Comparison of ENCODE assay signal across 19 cellular contexts in genomic region chr3:18354706-18355105, GRCh38.
DNase-seq lines count a peak whose midpoint lies in the region; ATAC-seq and TF ChIP-seq lines count a peak whose summit lies in the region.
"Had no signal": no experiment of that assay in that cellular context is flagged by ENCODE, and none has a peak within 500 bp of the region (broad histone marks: within the 10 kb centered on the region; RNA-seq: fewer than 3 reads in every experiment).

No MANE protein-coding gene starts in this region.

- H3K18ac ChIP-seq in mesendoderm (ENCODE audit: low read length) = no peak overlapping the region

- H2BK5ac ChIP-seq in mesendoderm (ENCODE audit: low read length) = no peak overlapping the region

- BruUV-seq in Calu3 (replicated peaks; lab: Mats Ljungman, UMichigan) = no TSS peak

- no peak overlapping the region for H3K27ac Mint-ChIP-seq in Calu3 (ENCODE audit: unreplicated experiment)

- H3K4me1 Mint-ChIP-seq in Calu3 (ENCODE audit: low read depth, unreplicated experiment) = no peaks in the 10 kb centered on the region

- no peak overlapping the region for H2BK15ac ChIP-seq in mesendoderm (replicated peaks; ENCODE audit: low read depth)

- CTCF ChIA-PET in Calu3 (lab: Charles Lee) = no interaction called here

- H3K79me1 ChIP-seq in mesendoderm (ENCODE audit: low read length) = no peaks in the 10 kb centered on the region

- H2BK120ac ChIP-seq in mesendoderm (ENCODE audit: low read depth, low read length) = no peak overlapping the region

- ATAC-seq in SK-N-SH treated with all-trans-retinoic acid at 6 μM for 48 hours = peak; percentile 27; the same call in 2 of the 3 replicates
- ATAC-seq: A549, HepG2 had no signal

- no peak overlapping the region for H3K27ac ChIP-seq in mesendoderm (ENCODE audit: low read depth, low read length)
- H3K27ac ChIP-seq: A549; BLaER1 treated with 17β-estradiol and CSF1 and Interleukin-3, amounts not matched to agents 10 nM and 100 nM; SK-N-MC had no signal

- no CpG with 5 or more reads among the region's 5 CpGs for WGBS in mesendoderm (ENCODE audit: extremely low coverage, insufficient coverage, low lambda C conversion rate)

- no peak overlapping the region for H3K23ac ChIP-seq in mesendoderm (ENCODE audit: low read length)

- no peak overlapping the region for H3K4me2 ChIP-seq in mesendoderm (ENCODE audit: low read length)
- H3K4me2 ChIP-seq: A549; BLaER1 treated with 17β-estradiol and CSF1 and Interleukin-3, amounts not matched to agents 10 nM and 100 nM had no signal

- no peak overlapping the region for H4K5ac ChIP-seq in mesendoderm (ENCODE audit: low read length)

- H3K36me3 ChIP-seq in mesendoderm (ENCODE audit: control insufficient read depth, insufficient read depth, low read length) = no peaks in the 10 kb centered on the region

- no peaks in the 10 kb centered on the region for H3K9me3 Mint-ChIP-seq in Calu3 (ENCODE audit: low read depth, unreplicated experiment)
- H3K9me3 Mint-ChIP-seq: CD8-positive, alpha-beta memory T cell had no signal

- no peak overlapping the region for H3K4me3 Mint-ChIP-seq in Calu3 (ENCODE audit: low read depth, unreplicated experiment)
- H3K4me3 Mint-ChIP-seq: CD8-positive, alpha-beta memory T cell had no signal

- no peak overlapping the region for H4K8ac ChIP-seq in mesendoderm (ENCODE audit: low read depth, low read length)

- H3K56ac ChIP-seq in mesendoderm (ENCODE audit: low read length) = no peak overlapping the region

- no peak overlapping the region for H2AK5ac ChIP-seq in mesendoderm (ENCODE audit: low read length)

- H3K27me3 Mint-ChIP-seq in Calu3 (ENCODE audit: unreplicated experiment) = no peaks in the 10 kb centered on the region
- H3K27me3 Mint-ChIP-seq: CD8-positive, alpha-beta memory T cell had no signal

- H3K79me2 ChIP-seq in mesendoderm (ENCODE audit: control insufficient read depth, insufficient read depth, low read length) = no peaks in the 10 kb centered on the region

- no peaks in the 10 kb centered on the region for H3K27me3 ChIP-seq in mesendoderm (ENCODE audit: insufficient read depth, low read length, poor library complexity)
- H3K27me3 ChIP-seq: BLaER1 treated with 17β-estradiol and CSF1 and Interleukin-3, amounts not matched to agents 10 nM and 100 nM had no signal

- no peak overlapping the region for H3K9ac ChIP-seq in mesendoderm (ENCODE audit: low read length)
- H3K9ac ChIP-seq: BLaER1 treated with 17β-estradiol and CSF1 and Interleukin-3, amounts not matched to agents 10 nM and 100 nM had no signal

- H3K4me3 ChIP-seq in AG10803 (ENCODE audit: low read length) (no peak overlapping the region), fibroblast of villous mesenchyme (ENCODE audit: low read depth, low read length) (no peak overlapping the region), mesendoderm (ENCODE audit: low read length) (no peak overlapping the region)
- H3K4me3 ChIP-seq: A549; BLaER1 treated with 17β-estradiol and CSF1 and Interleukin-3, amounts not matched to agents 10 nM and 100 nM; HAP-1; SK-N-MC had no signal

- DNase-seq in AG10803 (ENCODE audit: low read depth) (peak; percentile 34), GM03348 (ENCODE audit: low spot score) (peak; percentile 11), fibroblast of villous mesenchyme (ENCODE audit: low read depth) (peak; percentile 8), Calu3 (no peak), mesendoderm (no peak), DMS79 treated with DMSO at 0.1 percent for 48 hours (lab: John Stamatoyannopoulos, UW) (no peak), HCEC 1CT (no peak)
- DNase-seq: CD8-positive, alpha-beta memory T cell; KBM-7; NCI-H1694 treated with DMSO at 0.1 percent for 48 hours; NCI-H510A; NCI-H774; SHP77 had no signal

- H3K4ac ChIP-seq in mesendoderm (ENCODE audit: low read depth, low read length) = no peak overlapping the region

- no peaks in the 10 kb centered on the region for H3K36me3 Mint-ChIP-seq in Calu3 (ENCODE audit: insufficient read depth, unreplicated experiment)

- TF ChIP-seq CTCF in AG10803 (conservative IDR thresholded peaks at IDR 0.05; ENCODE audit: low read length) (no peak), fibroblast of villous mesenchyme (IDR thresholded peaks at IDR 0.05; ENCODE audit: insufficient read depth, low read depth, low read length) (no peak), Calu3 (IDR thresholded peaks at IDR 0.05; ENCODE audit: unreplicated experiment) (no peak)

- H3K4me1 ChIP-seq in mesendoderm (ENCODE audit: control insufficient read depth, low read depth, low read length) = no peaks in the 10 kb centered on the region
- H3K4me1 ChIP-seq: A549; BLaER1 treated with 17β-estradiol and CSF1 and Interleukin-3, amounts not matched to agents 10 nM and 100 nM had no signal

- intact Hi-C loops in Calu3 (cut with micrococcal nuclease; ENCODE audit: unreplicated experiment) = no loop called here

TF ChIP-seq in SK-N-SH treated with all-trans-retinoic acid at 6 μM for 48 hours, 23 proteins besides CTCF, POLR2A, EP300 and RAD21 (continues in another document):
- TF ChIP-seq GLIS3 (CRISPR knock-in tag; IDR thresholded peaks at IDR 0.05) (no peak), TCF4 (CRISPR knock-in tag; IDR thresholded peaks at IDR 0.05; ENCODE audit: borderline replicate concordance) (no peak), OSR1 (CRISPR knock-in tag; IDR thresholded peaks at IDR 0.05) (no peak), ZNF70 (CRISPR knock-in tag; IDR thresholded peaks at IDR 0.05) (no peak), ZC3H10 (CRISPR knock-in tag; IDR thresholded peaks at IDR 0.05) (no peak), SNAI2 (CRISPR knock-in tag; IDR thresholded peaks at IDR 0.05) (no peak), RARB (CRISPR knock-in tag; IDR thresholded peaks at IDR 0.05) (no peak), TOX (CRISPR knock-in tag; IDR thresholded peaks at IDR 0.05; ENCODE audit: borderline replicate concordance) (no peak), ZNF8 (CRISPR knock-in tag; IDR thresholded peaks at IDR 0.05) (no peak), CSDC2 (CRISPR knock-in tag; IDR thresholded peaks at IDR 0.05) (no peak), PPARA (CRISPR knock-in tag; IDR thresholded peaks at IDR 0.05; ENCODE audit: borderline replicate concordance) (no peak), ZFP3 (CRISPR knock-in tag; IDR thresholded peaks at IDR 0.05) (no peak)
- TF ChIP-seq, protein P1, sequence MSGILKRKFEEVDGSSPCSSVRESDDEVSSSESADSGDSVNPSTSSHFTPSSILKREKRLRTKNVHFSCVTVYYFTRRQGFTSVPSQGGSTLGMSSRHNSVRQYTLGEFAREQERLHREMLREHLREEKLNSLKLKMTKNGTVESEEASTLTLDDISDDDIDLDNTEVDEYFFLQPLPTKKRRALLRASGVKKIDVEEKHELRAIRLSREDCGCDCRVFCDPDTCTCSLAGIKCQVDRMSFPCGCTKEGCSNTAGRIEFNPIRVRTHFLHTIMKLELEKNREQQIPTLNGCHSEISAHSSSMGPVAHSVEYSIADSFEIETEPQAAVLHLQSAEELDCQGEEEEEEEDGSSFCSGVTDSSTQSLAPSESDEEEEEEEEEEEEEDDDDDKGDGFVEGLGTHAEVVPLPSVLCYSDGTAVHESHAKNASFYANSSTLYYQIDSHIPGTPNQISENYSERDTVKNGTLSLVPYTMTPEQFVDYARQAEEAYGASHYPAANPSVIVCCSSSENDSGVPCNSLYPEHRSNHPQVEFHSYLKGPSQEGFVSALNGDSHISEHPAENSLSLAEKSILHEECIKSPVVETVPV (CRISPR knock-in tag; IDR thresholded peaks at IDR 0.05) = no peak
- TF ChIP-seq, protein P2, sequence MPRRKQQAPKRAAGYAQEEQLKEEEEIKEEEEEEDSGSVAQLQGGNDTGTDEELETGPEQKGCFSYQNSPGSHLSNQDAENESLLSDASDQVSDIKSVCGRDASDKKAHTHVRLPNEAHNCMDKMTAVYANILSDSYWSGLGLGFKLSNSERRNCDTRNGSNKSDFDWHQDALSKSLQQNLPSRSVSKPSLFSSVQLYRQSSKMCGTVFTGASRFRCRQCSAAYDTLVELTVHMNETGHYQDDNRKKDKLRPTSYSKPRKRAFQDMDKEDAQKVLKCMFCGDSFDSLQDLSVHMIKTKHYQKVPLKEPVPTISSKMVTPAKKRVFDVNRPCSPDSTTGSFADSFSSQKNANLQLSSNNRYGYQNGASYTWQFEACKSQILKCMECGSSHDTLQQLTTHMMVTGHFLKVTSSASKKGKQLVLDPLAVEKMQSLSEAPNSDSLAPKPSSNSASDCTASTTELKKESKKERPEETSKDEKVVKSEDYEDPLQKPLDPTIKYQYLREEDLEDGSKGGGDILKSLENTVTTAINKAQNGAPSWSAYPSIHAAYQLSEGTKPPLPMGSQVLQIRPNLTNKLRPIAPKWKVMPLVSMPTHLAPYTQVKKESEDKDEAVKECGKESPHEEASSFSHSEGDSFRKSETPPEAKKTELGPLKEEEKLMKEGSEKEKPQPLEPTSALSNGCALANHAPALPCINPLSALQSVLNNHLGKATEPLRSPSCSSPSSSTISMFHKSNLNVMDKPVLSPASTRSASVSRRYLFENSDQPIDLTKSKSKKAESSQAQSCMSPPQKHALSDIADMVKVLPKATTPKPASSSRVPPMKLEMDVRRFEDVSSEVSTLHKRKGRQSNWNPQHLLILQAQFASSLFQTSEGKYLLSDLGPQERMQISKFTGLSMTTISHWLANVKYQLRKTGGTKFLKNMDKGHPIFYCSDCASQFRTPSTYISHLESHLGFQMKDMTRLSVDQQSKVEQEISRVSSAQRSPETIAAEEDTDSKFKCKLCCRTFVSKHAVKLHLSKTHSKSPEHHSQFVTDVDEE (CRISPR knock-in tag; IDR thresholded peaks at IDR 0.05) = no peak
- TF ChIP-seq, protein P3, sequence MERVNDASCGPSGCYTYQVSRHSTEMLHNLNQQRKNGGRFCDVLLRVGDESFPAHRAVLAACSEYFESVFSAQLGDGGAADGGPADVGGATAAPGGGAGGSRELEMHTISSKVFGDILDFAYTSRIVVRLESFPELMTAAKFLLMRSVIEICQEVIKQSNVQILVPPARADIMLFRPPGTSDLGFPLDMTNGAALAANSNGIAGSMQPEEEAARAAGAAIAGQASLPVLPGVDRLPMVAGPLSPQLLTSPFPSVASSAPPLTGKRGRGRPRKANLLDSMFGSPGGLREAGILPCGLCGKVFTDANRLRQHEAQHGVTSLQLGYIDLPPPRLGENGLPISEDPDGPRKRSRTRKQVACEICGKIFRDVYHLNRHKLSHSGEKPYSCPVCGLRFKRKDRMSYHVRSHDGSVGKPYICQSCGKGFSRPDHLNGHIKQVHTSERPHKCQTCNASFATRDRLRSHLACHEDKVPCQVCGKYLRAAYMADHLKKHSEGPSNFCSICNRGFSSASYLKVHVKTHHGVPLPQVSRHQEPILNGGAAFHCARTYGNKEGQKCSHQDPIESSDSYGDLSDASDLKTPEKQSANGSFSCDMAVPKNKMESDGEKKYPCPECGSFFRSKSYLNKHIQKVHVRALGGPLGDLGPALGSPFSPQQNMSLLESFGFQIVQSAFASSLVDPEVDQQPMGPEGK (CRISPR knock-in tag; IDR thresholded peaks at IDR 0.05; ENCODE audit: borderline replicate concordance) = no peak

Comparison
In these comparisons a context has a peak if more than half of its experiments do, and no peak if none do; other contexts are left out.
1. DNase-seq: peak in AG10803 (single experiment), GM03348 (single experiment) and fibroblast of villous mesenchyme (single experiment); none in Calu3 (single experiment), mesendoderm (single experiment), DMS79 treated with DMSO at 0.1 percent for 48 hours (single experiment) and HCEC 1CT (single experiment).